In genomic region chr2:241224851-241225438, GRCh38 we compare ENCODE assay signal across 1 cellular context.
TF ChIP-seq lines count a peak whose summit lies in the region.

No MANE protein-coding gene starts in this region.

TF ChIP-seq in HepG2, 621 proteins besides CTCF, POLR2A, EP300 and RAD21 (continued from another document and continues in another):
- TF ChIP-seq CBFB (CRISPR knock-in tag; IDR thresholded peaks at IDR 0.05) (0 out of 2 replicates have a peak, but pooled peaks have one; percentile 5), SKIL (CRISPR knock-in tag; IDR thresholded peaks at IDR 0.05; ENCODE audit: borderline replicate concordance) (no peak), KMT2B (CRISPR knock-in tag; IDR thresholded peaks at IDR 0.05) (0 out of 2 replicates have a peak, but pooled peaks have one; percentile 5), PAXIP1 (CRISPR knock-in tag; conservative IDR thresholded peaks at IDR 0.05) (0 out of 2 replicates have a peak, but pooled peaks have one; percentile 66), ZC3H13 (CRISPR knock-in tag; IDR thresholded peaks at IDR 0.05) (peak; percentile 31; the same call in 1 of the 2 replicates), PCBP1 (IDR thresholded peaks at IDR 0.05; ENCODE audit: borderline replicate concordance, low read depth, low read length) (no peak), HIC2 (CRISPR knock-in tag; IDR thresholded peaks at IDR 0.05; ENCODE audit: low read depth) (no peak), ZNF749 (CRISPR knock-in tag; IDR thresholded peaks at IDR 0.05; ENCODE audit: borderline replicate concordance) (peak; percentile 65; the same call in 1 of the 2 replicates), MYPOP (CRISPR knock-in tag; IDR thresholded peaks at IDR 0.05) (no peak), FOXJ3 (CRISPR knock-in tag; IDR thresholded peaks at IDR 0.05; ENCODE audit: borderline replicate concordance) (peak; percentile 6; the same call in 1 of the 2 replicates), CEBPG (CRISPR knock-in tag; IDR thresholded peaks at IDR 0.05) (0 out of 2 replicates have a peak, but pooled peaks have one; percentile 36), AGO2 (optimal IDR thresholded peaks at IDR 0.05; ENCODE audit: low read depth, low read length) (peak; percentile 5), ZNF691 (CRISPR knock-in tag; IDR thresholded peaks at IDR 0.05; ENCODE audit: borderline replicate concordance, low read depth) (no peak), ZNF777 (CRISPR knock-in tag; IDR thresholded peaks at IDR 0.05) (0 out of 2 replicates have a peak, but pooled peaks have one; percentile 4), ZNF709 (CRISPR knock-in tag; IDR thresholded peaks at IDR 0.05) (peak; percentile 75; the same call in 1 of the 2 replicates), SSRP1 (CRISPR knock-in tag; IDR thresholded peaks at IDR 0.05) (peak; percentile 70; the same call in 1 of the 2 replicates), SIX4 (CRISPR knock-in tag; IDR thresholded peaks at IDR 0.05) (0 out of 2 replicates have a peak, but pooled peaks have one; percentile 4), HNF1B (CRISPR knock-in tag; IDR thresholded peaks at IDR 0.05) (peak; percentile 2; the same call in 1 of the 2 replicates), ZNF446 (CRISPR knock-in tag; IDR thresholded peaks at IDR 0.05) (0 out of 2 replicates have a peak, but pooled peaks have one; percentile 6), ZMYM3 (CRISPR knock-in tag; IDR thresholded peaks at IDR 0.05) (peak; percentile 48; the same call in 1 of the 2 replicates), ZNF883 (CRISPR knock-in tag; IDR thresholded peaks at IDR 0.05; ENCODE audit: not compliant biosample characterization) (no peak), SRY (CRISPR knock-in tag; IDR thresholded peaks at IDR 0.05) (peak; percentile 8; the same call in 1 of the 2 replicates), ZNF563 (CRISPR knock-in tag; IDR thresholded peaks at IDR 0.05) (peak; percentile 11; the same call in 1 of the 2 replicates), KDM2A (CRISPR knock-in tag; IDR thresholded peaks at IDR 0.05; ENCODE audit: borderline replicate concordance, low read depth) (no peak), ZSCAN22 (CRISPR knock-in tag; IDR thresholded peaks at IDR 0.05) (0 out of 2 replicates have a peak, but pooled peaks have one; percentile 3), HOXA3 (CRISPR knock-in tag; IDR thresholded peaks at IDR 0.05) (no peak), ZNF770 (CRISPR knock-in tag; IDR thresholded peaks at IDR 0.05) (peak; percentile 56; the same call in 1 of the 2 replicates), HDAC1 (CRISPR knock-in tag; IDR thresholded peaks at IDR 0.05) (0 out of 2 replicates have a peak, but pooled peaks have one; percentile 0), ZNF460 (CRISPR knock-in tag; IDR thresholded peaks at IDR 0.05; ENCODE audit: borderline replicate concordance) (peak; percentile 72; the same call in 1 of the 2 replicates), RELA (CRISPR knock-in tag; IDR thresholded peaks at IDR 0.05) (peak; percentile 57; the same call in 1 of the 2 replicates), ZFP36L1 (CRISPR knock-in tag; IDR thresholded peaks at IDR 0.05) (0 out of 2 replicates have a peak, but pooled peaks have one; percentile 51), ZNF562 (CRISPR knock-in tag; IDR thresholded peaks at IDR 0.05; ENCODE audit: borderline replicate concordance) (0 out of 2 replicates have a peak, but pooled peaks have one; percentile 42), JUN (CRISPR knock-in tag; IDR thresholded peaks at IDR 0.05) (no peak), RFXAP (CRISPR knock-in tag; IDR thresholded peaks at IDR 0.05; ENCODE audit: borderline replicate concordance) (no peak), BCL6 (CRISPR knock-in tag; IDR thresholded peaks at IDR 0.05) (no peak), ZKSCAN8 (CRISPR knock-in tag; IDR thresholded peaks at IDR 0.05; ENCODE audit: borderline replicate concordance) (0 out of 2 replicates have a peak, but pooled peaks have one; percentile 10), NCOR1 (IDR thresholded peaks at IDR 0.05; ENCODE audit: borderline replicate concordance, low read length) (peak; percentile 42; the same call in 1 of the 2 replicates), ZBED4 (CRISPR knock-in tag; IDR thresholded peaks at IDR 0.05; ENCODE audit: borderline replicate concordance) (no peak), ARID3A (IDR thresholded peaks at IDR 0.05; ENCODE audit: low read depth, low read length) (0 out of 2 replicates have a peak, but pooled peaks have one; percentile 34), CREM (IDR thresholded peaks at IDR 0.05) (0 out of 2 replicates have a peak, but pooled peaks have one; percentile 4), CREM (CRISPR knock-in tag; IDR thresholded peaks at IDR 0.05) (no peak), MBD4 (IDR thresholded peaks at IDR 0.05; ENCODE audit: borderline replicate concordance, low read length) (no peak)
